6 cellular contexts compared by ENCODE assay signal in genomic region chr4:187451776-187452175, GRCh38.
"Had no signal": no experiment of that assay in that cellular context is flagged by ENCODE, and none has a peak within 500 bp of the region (broad histone marks: within the 10 kb centered on the region; RNA-seq: fewer than 3 reads in every experiment).

No MANE protein-coding gene starts in this region.

- H3K4me3 ChIP-seq: GM23338, HAP-1 had no signal

- H3K27ac ChIP-seq: HL-60, KMS-11 had no signal

- H3K9me3 ChIP-seq: HAP-1 had no signal

- H3K4me2 ChIP-seq: GM23338, KMS-11 had no signal

- H3K4me1 ChIP-seq: HAP-1 had no signal

- H2AFZ ChIP-seq: GM23338 had no signal

- H3K36me3 ChIP-seq: HAP-1 had no signal

- DNase-seq: Karpas-422, KBM-7 had no signal

- H3K9ac ChIP-seq: KMS-11 had no signal
